In genomic region chr4:142402156-142402555, GRCh38 we compare ENCODE assay signal across 9 cellular contexts.
A peak's percentile ranks its signal among the peaks of the same experiment; 100 is the strongest.
DNase-seq lines count a peak whose midpoint lies in the region; ATAC-seq and TF ChIP-seq lines count a peak whose summit lies in the region.
"Had no signal": no experiment of that assay in that cellular context is flagged by ENCODE, and none has a peak within 500 bp of the region (broad histone marks: within the 10 kb centered on the region; RNA-seq: fewer than 3 reads in every experiment).

No MANE protein-coding gene starts in this region.

- peaks cover 12 to 21% (median 19%) of the 10 kb centered on the region in 3 donors for H3K4me1 ChIP-seq in skeletal muscle tissue (ENCODE audit: control insufficient read depth in 3 of 3, insufficient read depth in 3 of 3, low read length in 3 of 3)

- H3K4me3 Mint-ChIP-seq in activated CD8-positive, alpha-beta memory T cell treated with anti-CD3 and anti-CD28 coated beads, Interleukin-2, amount 10 ng/mL, durations not matched to agents 7 days and 5 days = peak overlapping the region; percentile 79
- peak overlapping the region; percentile 88 to 95 (median 90) for H3K4me3 Mint-ChIP-seq in T-cell

- POLR2A ChIA-PET in T-cell (lab: Charles Lee) = interaction anchor here in 1 of 2 donors (0.6 kb wide), 1 partner anchor 105 kb away, joined by 3 read pairs; no protein-coding TSS in a partner anchor

- H3K36me3 ChIP-seq in skeletal muscle tissue (ENCODE audit: control insufficient read depth in 3 of 3, insufficient read depth in 3 of 3, low read length in 3 of 3) = no peaks in the 10 kb centered on the region

- CTCF ChIA-PET in activated CD8-positive, alpha-beta memory T cell treated with anti-CD3 and anti-CD28 coated beads, Interleukin-2, amount 10 ng/mL, durations not matched to agents 7 days and 5 days (lab: Charles Lee) = no interaction called here
- CTCF ChIA-PET in T-cell (lab: Charles Lee) = no interaction called here

- H3K9me3 ChIP-seq in skeletal muscle tissue (ENCODE audit: control insufficient read depth in 3 of 3, low read length in 3 of 3) = no peaks in the 10 kb centered on the region

- no peaks in the 10 kb centered on the region for H3K27me3 Mint-ChIP-seq in activated CD8-positive, alpha-beta memory T cell treated with anti-CD3 and anti-CD28 coated beads, Interleukin-2, amount 10 ng/mL, durations not matched to agents 7 days and 5 days
- H3K27me3 Mint-ChIP-seq in T-cell = no peaks in the 10 kb centered on the region

- H3K27ac Mint-ChIP-seq in activated CD8-positive, alpha-beta memory T cell treated with anti-CD3 and anti-CD28 coated beads, Interleukin-2, amount 10 ng/mL, durations not matched to agents 7 days and 5 days = peak overlapping the region; percentile 92
- H3K27ac Mint-ChIP-seq in T-cell = peak overlapping the region; percentile 98 to 100

- no peak overlapping the region for H3K9ac ChIP-seq in skeletal muscle tissue (ENCODE audit: low read depth in 1 of 3, low read length in 3 of 3)

- peaks cover 30% of the 10 kb centered on the region for H3K36me3 Mint-ChIP-seq in activated CD8-positive, alpha-beta memory T cell treated with anti-CD3 and anti-CD28 coated beads, Interleukin-2, amount 10 ng/mL, durations not matched to agents 7 days and 5 days
- peaks cover 19% of the 10 kb centered on the region for H3K36me3 Mint-ChIP-seq in T-cell

- ATAC-seq in activated CD8-positive, alpha-beta memory T cell treated with anti-CD3 and anti-CD28 coated beads, Interleukin-2, amount 10 ng/mL, durations not matched to agents 7 days and 5 days = no peak
- no peak for ATAC-seq in T-cell (replicated peaks in 1 of 4)

- no peak overlapping the region for H3K4me3 ChIP-seq in fibroblast of mammary gland (ENCODE audit: control insufficient read depth, low read depth, low read length)
- peak overlapping the region in 2 of 3 donors; percentile 6 to 32 for H3K4me3 ChIP-seq in skeletal muscle tissue (ENCODE audit: low read length in 3 of 3)

- H3K27ac ChIP-seq in skeletal muscle tissue (ENCODE audit: low read depth, low read length) = peak overlapping the region; percentile 76

- H3K4me1 Mint-ChIP-seq in activated CD8-positive, alpha-beta memory T cell treated with anti-CD3 and anti-CD28 coated beads, Interleukin-2, amount 10 ng/mL, durations not matched to agents 7 days and 5 days = peaks cover 56% of the 10 kb centered on the region
- H3K4me1 Mint-ChIP-seq in T-cell = peaks cover 59 to 72% (median 69%) of the 10 kb centered on the region in 3 donors

- no peaks in the 10 kb centered on the region for H3K9me3 Mint-ChIP-seq in activated CD8-positive, alpha-beta memory T cell treated with anti-CD3 and anti-CD28 coated beads, Interleukin-2, amount 10 ng/mL, durations not matched to agents 7 days and 5 days (ENCODE audit: low read depth)
- H3K9me3 Mint-ChIP-seq in T-cell = no peaks in the 10 kb centered on the region

- H3K27me3 ChIP-seq in skeletal muscle tissue (ENCODE audit: control insufficient read depth in 3 of 3, insufficient read depth in 3 of 3, low read length in 3 of 3) = no peaks in the 10 kb centered on the region

- no peak for TF ChIP-seq CTCF in fibroblast of mammary gland (conservative IDR thresholded peaks at IDR 0.05; ENCODE audit: control insufficient read depth, insufficient read depth, low read depth, low read length)

- no peak for DNase-seq in activated CD8-positive, alpha-beta memory T cell treated with anti-CD3 and anti-CD28 coated beads, Interleukin-2, amount 10 ng/mL, durations not matched to agents 7 days and 5 days
- DNase-seq in activated CD8-positive, alpha-beta memory T cell treated with anti-CD3 and anti-CD28 coated beads for 24 hours = no peak
- no peak for DNase-seq in T-cell
- DNase-seq in fibroblast of mammary gland (ENCODE audit: low read depth) = peak; percentile 47
- DNase-seq in T-helper 9 cell = no peak
- DNase-seq in Kasumi-1 (lab: John Stamatoyannopoulos, UW) = no peak
- DNase-seq in epidermal melanocyte (ENCODE audit: insufficient read length, low spot score) = no peak
- DNase-seq: activated CD8-positive, alpha-beta memory T cell treated with anti-CD3 and anti-CD28 coated beads, Interleukin-2, amount 50 U/mL, for 4 hours had no signal
